8 cellular contexts compared by ENCODE assay signal in genomic region chr1:24390924-24391782, GRCh38. TPM values are rescaled to one million over a fixed set of nuclear protein-coding genes. Genes with fewer than 3 reads are reported as not detected.
DNase-seq lines count a peak whose midpoint lies in the region; ATAC-seq and TF ChIP-seq lines count a peak whose summit lies in the region.

No MANE protein-coding gene starts in this region.

- TF ChIP-seq CTCF in GM12864 (IDR thresholded peaks at IDR 0.05; ENCODE audit: low read depth, low read length, missing control alignments), result peak; percentile 92
- TF ChIP-seq CTCF in epithelial cell of esophagus (IDR thresholded peaks at IDR 0.05; ENCODE audit: insufficient read depth, low read depth, low read length, missing control alignments), result peak; percentile 99

- H3K36me3 ChIP-seq in mucosa of rectum (ENCODE audit: control insufficient read depth in 2 of 2, insufficient read depth in 2 of 2, low read length in 2 of 2), result peaks cover 0 to 7% of the 10 kb centered on the region in 2 donors

- H3K9me3 ChIP-seq in mucosa of rectum (ENCODE audit: control insufficient read depth in 2 of 2, low read length in 2 of 2), result no peaks in the 10 kb centered on the region

- H3K4me1 ChIP-seq in mucosa of rectum (ENCODE audit: control insufficient read depth in 2 of 2, insufficient read depth in 2 of 2, low read length in 2 of 2), result peaks cover 12 to 23% of the 10 kb centered on the region in 2 donors

- H3K27ac ChIP-seq in mucosa of rectum (ENCODE audit: low read depth in 2 of 2, low read length in 2 of 2), result peak overlapping the region; percentile 65 to 81

- H3K27me3 ChIP-seq in mucosa of rectum (ENCODE audit: control insufficient read depth in 2 of 2, insufficient read depth in 2 of 2, low read length in 2 of 2), result no peaks in the 10 kb centered on the region

- ATAC-seq in HG03108 (IDR thresholded peaks at IDR 0.05; ENCODE audit: unreplicated experiment), result no peak

- peak; percentile 66 for DNase-seq in GM12864 (ENCODE audit: low read depth)
- DNase-seq in HT-29 (ENCODE audit: low spot score), result peak; percentile 86
- DNase-seq in OCI-M1 (lab: John Stamatoyannopoulos, UW), result peak; percentile 87
- DNase-seq in activated T-cell treated with anti-CD3 and anti-CD28 coated beads, Interleukin-2, amount 50 U/mL, for 1 hour, result peak; percentile 70
- DNase-seq in epithelial cell of esophagus (ENCODE audit: low read depth), result peak; percentile 85
- peak; percentile 9 to 60 (median 50) for DNase-seq in stimulated activated naive CD4-positive, alpha-beta T cell (lab: John Stamatoyannopoulos, UW)

- peak overlapping the region; percentile 35 to 51 for H3K9ac ChIP-seq in mucosa of rectum (ENCODE audit: low read depth in 1 of 2, low read length in 2 of 2)

- H3K4me3 ChIP-seq in GM12864 (ENCODE audit: low read depth, low read length) (peak overlapping the region; percentile 27; the same call in 1 of the 2 replicates), epithelial cell of esophagus (ENCODE audit: low read length) (no peak overlapping the region), mucosa of rectum (ENCODE audit: low read length in 2 of 2) (peak overlapping the region; percentile 20 to 42)

RNA-seq across cellular contexts. Expression of gene STPG1, which starts 22.4 kb away (rescaled TPM):
- total RNA-seq in HT-29 (2014; rRNA removed; shearing (Covaris generic)), result 5.3 and 5.4 TPM in 2 replicates

RNA-seq across cellular contexts. Expression of gene NIPAL3, which starts 24.4 kb away (rescaled TPM):
- total RNA-seq in HT-29 (2014; rRNA removed; shearing (Covaris generic)), result 25.2 and 29.4 TPM in 2 replicates
